Comparison of ENCODE assay signal across 19 cellular contexts in genomic region chr7:24783731-24784130, GRCh38. TPM values are rescaled to one million over a fixed set of nuclear protein-coding genes. Genes with fewer than 3 reads are reported as not detected.
A peak's percentile ranks its signal among the peaks of the same experiment; 100 is the strongest.
DNase-seq lines count a peak whose midpoint lies in the region; ATAC-seq and TF ChIP-seq lines count a peak whose summit lies in the region.
"Had no signal": no experiment of that assay in that cellular context is flagged by ENCODE, and none has a peak within 500 bp of the region (broad histone marks: within the 10 kb centered on the region; RNA-seq: fewer than 3 reads in every experiment).

No MANE protein-coding gene starts in this region.

- no peak overlapping the region for H2AFZ ChIP-seq in PC-3 (ENCODE audit: low read length)

- no peaks in the 10 kb centered on the region for H3F3A ChIP-seq in PC-3 (ENCODE audit: low read length, unreplicated experiment)

- peaks cover 13% of the 10 kb centered on the region for H3K4me1 ChIP-seq in PC-3 (ENCODE audit: insufficient read depth, low read length)
- H3K4me1 ChIP-seq in psoas muscle: peaks cover 15% of the 10 kb centered on the region
- no peaks in the 10 kb centered on the region for H3K4me1 ChIP-seq in upper lobe of right lung
- H3K4me1 ChIP-seq in lower lobe of right lung: peaks cover 4% of the 10 kb centered on the region

- WGBS in psoas muscle, 3 donors: 47 to 56% (median 50%) methylated on average over 2 of the region's 2 CpGs

- DNase-seq in EH (ENCODE audit: low read depth) (peak; percentile 43), PC-3 (peak; percentile 2), epithelial cell of proximal tubule (ENCODE audit: low read depth) (peak; percentile 58), psoas muscle (no peak), upper lobe of right lung (no peak), lower lobe of right lung (no peak)
- DNase-seq: Calu3; CD4-positive, alpha-beta memory T cell; KG1; NCI-H1417; NCI-H187; NCI-H2227 treated with DMSO at 0.1 percent for 48 hours; NCI-H524 had no signal

- H3K9me2 ChIP-seq in PC-3 (replicated peaks; ENCODE audit: low read length): no peaks in the 10 kb centered on the region

- CTCF ChIA-PET in PC-3 (lab: Charles Lee): no interaction called here

- H3K4me2 ChIP-seq in PC-3 (ENCODE audit: low read length): no peak overlapping the region
- H3K4me2 ChIP-seq: A549, BLaER1 had no signal

- no peaks in the 10 kb centered on the region for H3K79me2 ChIP-seq in PC-3 (ENCODE audit: low read length)

- H3K27me3 ChIP-seq in PC-3 (ENCODE audit: low read length) (no peaks in the 10 kb centered on the region), psoas muscle (ENCODE audit: insufficient read depth in 3 of 3, low read length in 2 of 3) (no peaks in the 10 kb centered on the region), upper lobe of right lung (no peaks in the 10 kb centered on the region), lower lobe of right lung (ENCODE audit: low read depth) (no peaks in the 10 kb centered on the region)
- H3K27me3 ChIP-seq: BLaER1, SJSA1 had no signal

- ATAC-seq in PC-3 (no peak), psoas muscle (no peak), upper lobe of right lung (no peak), GM18517 (IDR thresholded peaks at IDR 0.05; ENCODE audit: unreplicated experiment) (no peak), HG03342 (IDR thresholded peaks at IDR 0.05; ENCODE audit: unreplicated experiment) (no peak), lower lobe of right lung (no peak)
- ATAC-seq: A549 had no signal

- no peak overlapping the region for H3K27ac ChIP-seq in PC-3 (ENCODE audit: low read length)
- H3K27ac ChIP-seq in psoas muscle: peak overlapping the region; percentile 23
- no peak overlapping the region for H3K27ac ChIP-seq in upper lobe of right lung
- no peak overlapping the region for H3K27ac ChIP-seq in lower lobe of right lung
- H3K27ac ChIP-seq: A549, BLaER1, SJSA1 had no signal

- intact Hi-C loops in PC-3 (cut with micrococcal nuclease): no loop called here
- intact Hi-C loops in psoas muscle (cut with DNase I): no loop called here
- intact Hi-C loops in upper lobe of right lung (cut with DNase I): no loop called here
- intact Hi-C loops in lower lobe of right lung (cut with DNase I): no loop called here

- no peaks in the 10 kb centered on the region for H3K9me3 ChIP-seq in PC-3 (ENCODE audit: low read length)
- H3K9me3 ChIP-seq in psoas muscle: no peaks in the 10 kb centered on the region
- H3K9me3 ChIP-seq in upper lobe of right lung: no peaks in the 10 kb centered on the region
- no peaks in the 10 kb centered on the region for H3K9me3 ChIP-seq in lower lobe of right lung
- H3K9me3 ChIP-seq: SJSA1 had no signal

- H3K4me3 ChIP-seq in PC-3 (ENCODE audit: low read length) (no peak overlapping the region), epithelial cell of proximal tubule (ENCODE audit: low read depth, low read length) (no peak overlapping the region), psoas muscle (no peak overlapping the region), upper lobe of right lung (no peak overlapping the region), lower lobe of right lung (no peak overlapping the region)
- H3K4me3 ChIP-seq: A549, BLaER1, SJSA1 had no signal

- H3K36me3 ChIP-seq in PC-3 (ENCODE audit: low read depth, low read length) (no peaks in the 10 kb centered on the region), psoas muscle (ENCODE audit: insufficient read depth in 1 of 2, low read depth in 1 of 2) (no peaks in the 10 kb centered on the region), upper lobe of right lung (no peaks in the 10 kb centered on the region), lower lobe of right lung (no peaks in the 10 kb centered on the region)
- H3K36me3 ChIP-seq: BLaER1, SJSA1 had no signal

- H4K20me1 ChIP-seq in PC-3 (ENCODE audit: low read length): no peaks in the 10 kb centered on the region
- H4K20me1 ChIP-seq: BLaER1 had no signal

- H3K9ac ChIP-seq in PC-3 (ENCODE audit: low read length): no peak overlapping the region
- H3K9ac ChIP-seq: BLaER1 had no signal

- no peak for TF ChIP-seq CTCF in PC-3 (conservative IDR thresholded peaks at IDR 0.05; ENCODE audit: low read depth, low read length)
- TF ChIP-seq CTCF in epithelial cell of proximal tubule (conservative IDR thresholded peaks at IDR 0.05; ENCODE audit: low read depth, low read length): no peak
- no peak for TF ChIP-seq CTCF in psoas muscle (IDR thresholded peaks at IDR 0.05)
- no peak for TF ChIP-seq CTCF in upper lobe of right lung (IDR thresholded peaks at IDR 0.05)
- no peak for TF ChIP-seq CTCF in lower lobe of right lung (IDR thresholded peaks at IDR 0.05)

- no TSS peak for BruUV-seq in PC-3 (replicated peaks; lab: Mats Ljungman, UMichigan)

- POLR2A ChIA-PET in PC-3 (lab: Charles Lee; ENCODE audit: unreplicated experiment): interaction anchor here (0.6 kb wide), 1 partner anchor 210 kb away, joined by 11 read pairs; no protein-coding TSS in a partner anchor

RNA-seq across cellular contexts. Expression of gene GSDME, which starts 26.5 kb away (rescaled TPM):
- total RNA-seq in PC-3 (2014; rRNA removed) (12.0 and 16.6 TPM in 2 replicates), epithelial cell of proximal tubule (42.8 and 73.6 TPM in 2 replicates), psoas muscle (10 to 100 TPM; 10.9 to 32.1 (median 16.0) TPM), upper lobe of right lung (13.4 TPM), lower lobe of right lung (8.2 TPM)
- 10 to 100 TPM in 1 of 3 donors, 1 to 10 TPM in 2; 4.9 to 30.7 (median 8.3) TPM for polyA plus RNA-seq in psoas muscle
- total RNA-seq: HT-29 had no signal

Comparison
In these comparisons a context has a peak if more than half of its experiments do, and no peak if none do; other contexts are left out.
1. DNase-seq: peak in EH (single experiment), PC-3 (single experiment) and epithelial cell of proximal tubule (single experiment); none in psoas muscle (0 of 2), upper lobe of right lung (single experiment) and lower lobe of right lung (single experiment).